16 cellular contexts compared by ENCODE assay signal in the genomic region with DNA sequence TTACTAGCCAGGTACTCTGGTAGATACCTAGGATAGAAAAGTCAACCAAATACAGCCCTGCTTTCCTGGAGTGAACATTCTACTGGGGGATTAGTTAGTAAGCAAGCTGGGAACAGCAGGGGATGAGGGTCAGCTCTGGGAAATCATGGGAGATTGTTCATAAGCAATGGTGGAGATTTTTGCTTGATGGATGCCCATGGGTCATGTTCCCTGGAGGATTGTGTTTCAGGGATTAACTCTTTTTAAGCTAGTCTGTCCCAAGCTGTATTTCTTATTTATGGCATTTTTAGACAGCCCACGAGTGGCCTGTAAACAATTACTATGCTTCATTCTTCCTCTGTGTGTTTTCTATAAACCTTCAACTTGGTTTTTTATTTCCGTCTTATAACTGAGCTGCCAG. TPM values are rescaled to one million over a fixed set of nuclear protein-coding genes. Genes with fewer than 3 reads are reported as not detected.
A peak's percentile ranks its signal among the peaks of the same experiment; 100 is the strongest.
DNase-seq lines count a peak whose midpoint lies in the region; TF ChIP-seq lines count a peak whose summit lies in the region.
"Had no signal": no experiment of that assay in that cellular context is flagged by ENCODE, and none has a peak within 500 bp of the region (broad histone marks: within the 10 kb centered on the region; RNA-seq: fewer than 3 reads in every experiment).

No MANE protein-coding gene starts in this region.

- peaks cover 0 to 5% (median 3%) of the 10 kb centered on the region in 5 experiments for H3K9me3 Mint-ChIP-seq in brain
- H3K9me3 Mint-ChIP-seq: CD8-positive, alpha-beta memory T cell had no signal

- no peak for TF ChIP-seq POLR2A in Peyer's patch (IDR thresholded peaks at IDR 0.05)

- no peaks in the 10 kb centered on the region for H3K9me3 ChIP-seq in HUES6 (ENCODE audit: control insufficient read depth, insufficient read depth, low read depth, low read length)
- no peaks in the 10 kb centered on the region for H3K9me3 ChIP-seq in mesodermal cell (ENCODE audit: control insufficient read depth, low read length)
- H3K9me3 ChIP-seq in Peyer's patch: no peaks in the 10 kb centered on the region

- H3K4me3 ChIP-seq in HUES6 (ENCODE audit: low read depth, low read length): no peak overlapping the region
- H3K4me3 ChIP-seq in mesodermal cell (ENCODE audit: extremely low read depth, insufficient read depth, low read length, poor library complexity, severe bottlenecking): no peak overlapping the region
- no peak overlapping the region for H3K4me3 ChIP-seq in Peyer's patch
- H3K4me3 ChIP-seq: GM23248 had no signal

- H3K36me3 ChIP-seq in HUES6 (ENCODE audit: control insufficient read depth, insufficient read depth, low read length) (no peaks in the 10 kb centered on the region), mesodermal cell (ENCODE audit: control insufficient read depth, insufficient read depth, low read length) (no peaks in the 10 kb centered on the region), Peyer's patch (no peaks in the 10 kb centered on the region)

- TF ChIP-seq CTCF in brain (conservative IDR thresholded peaks at IDR 0.05) (no peak), Peyer's patch (IDR thresholded peaks at IDR 0.05) (no peak)

- peaks cover 85% of the 10 kb centered on the region for H3K4me1 Mint-ChIP-seq in brain
- H3K4me1 Mint-ChIP-seq: CD8-positive, alpha-beta memory T cell had no signal

- no peak overlapping the region for H3K9ac ChIP-seq in HUES6 (ENCODE audit: low read length)
- H3K9ac ChIP-seq: GM23248 had no signal

- H3K27ac ChIP-seq in HUES6 (ENCODE audit: low read depth, low read length) (peak overlapping the region; percentile 29; the same call in 1 of the 2 replicates), mesodermal cell (ENCODE audit: low read depth, low read length, severe bottlenecking) (peak overlapping the region; percentile 60), Peyer's patch (no peak overlapping the region)
- H3K27ac ChIP-seq: GM23248 had no signal

- no peaks in the 10 kb centered on the region for H3K27me3 Mint-ChIP-seq in brain

- peaks cover 4% of the 10 kb centered on the region for H3K36me3 Mint-ChIP-seq in brain
- H3K36me3 Mint-ChIP-seq: CD8-positive, alpha-beta memory T cell had no signal

- H3K4me3 Mint-ChIP-seq in brain: peak overlapping the region in 4 of 5 experiments; percentile 7 to 39 (median 20)
- H3K4me3 Mint-ChIP-seq: CD8-positive, alpha-beta memory T cell had no signal

- H3K27me3 ChIP-seq in HUES6 (ENCODE audit: control insufficient read depth, insufficient read depth, low read length) (no peaks in the 10 kb centered on the region), Peyer's patch (no peaks in the 10 kb centered on the region)

- WGBS in mesodermal cell (ENCODE audit: insufficient coverage in 2 of 2), 2 experiments: 71 to 88% methylated on average over 1 of the region's 2 CpGs

- no peak for DNase-seq in occipital lobe (lab: John Stamatoyannopoulos, UW)
- no peak for DNase-seq in HuH-7.5 (ENCODE audit: low spot score)
- no peak for DNase-seq in HUDEP-2 (lab: John Stamatoyannopoulos, UW; ENCODE audit: unreplicated experiment in 76 of 76)
- DNase-seq in Peyer's patch: no peak
- DNase-seq: ACHN; C1 segment of cervical spinal cord; CD8-positive, alpha-beta memory T cell; GM23248; NCI-H1092 treated with DMSO at 0.1 percent for 48 hours; NCI-H774; RPMI8226; SHP77 treated with DMSO at 0.1 percent for 48 hours had no signal

- H3K27ac Mint-ChIP-seq in brain: peak overlapping the region in 3 of 5 experiments; percentile 75 to 90 (median 84)
- H3K27ac Mint-ChIP-seq: CD8-positive, alpha-beta memory T cell had no signal

- peaks cover 66% of the 10 kb centered on the region for H3K4me1 ChIP-seq in HUES6 (ENCODE audit: control insufficient read depth, insufficient read depth, low read length)
- peaks cover 18% of the 10 kb centered on the region for H3K4me1 ChIP-seq in mesodermal cell (ENCODE audit: control insufficient read depth, insufficient read depth, low read length, poor library complexity, severe bottlenecking)
- peaks cover 0 to 18% (median 1%) of the 10 kb centered on the region in 4 donors for H3K4me1 ChIP-seq in Peyer's patch

RNA-seq across cellular contexts. Expression of a gene that starts 18.9 kb away (rescaled TPM):
- 6.4 TPM for polyA plus RNA-seq in brain (ENCODE audit: insufficient read depth, low read depth, low replicate concordance)
- polyA plus RNA-seq in mesodermal cell (2013, experiment 1 of 2): 32.7 TPM
- 28.1 TPM for polyA plus RNA-seq in mesodermal cell (2013, experiment 2 of 2)
- total RNA-seq in occipital lobe (14.3 TPM), Peyer's patch (10 to 100 TPM in 1 of 4 donors, 1 to 10 TPM in 3; 3.3 to 10.7 (median 6.3) TPM)
- total RNA-seq: HT-29 had no signal
- polyA plus RNA-seq: CD8-positive, alpha-beta memory T cell had no signal

Comparison
In these comparisons a context has a peak if more than half of its experiments do, and no peak if none do; other contexts are left out.
1. H3K27ac ChIP-seq: peak in HUES6 (single experiment) and mesodermal cell (single experiment); none in Peyer's patch (0 of 4).